31 cellular contexts compared by ENCODE assay signal in the genomic region with DNA sequence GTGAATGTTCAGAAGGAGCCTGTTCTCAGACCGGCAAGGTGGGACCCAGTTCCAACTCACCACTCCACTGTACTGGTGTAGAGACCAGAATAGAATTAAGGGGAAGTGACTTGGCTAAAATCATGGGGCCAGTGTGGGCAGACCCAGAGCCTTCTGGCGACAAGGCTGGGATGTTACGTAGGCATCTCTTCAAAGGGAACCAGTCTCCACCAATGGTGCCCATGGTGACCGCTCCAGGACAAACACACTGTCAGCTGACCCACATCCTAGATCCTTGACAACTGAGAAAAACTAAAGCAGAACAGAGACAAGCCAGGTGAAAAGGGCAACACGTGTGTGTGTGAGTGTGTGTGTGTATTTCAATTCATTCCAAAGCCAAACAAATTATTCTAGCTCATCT.
A peak's percentile ranks its signal among the peaks of the same experiment; 100 is the strongest.
DNase-seq lines count a peak whose midpoint lies in the region; ATAC-seq and TF ChIP-seq lines count a peak whose summit lies in the region.
"Had no signal": no experiment of that assay in that cellular context is flagged by ENCODE, and none has a peak within 500 bp of the region (broad histone marks: within the 10 kb centered on the region; RNA-seq: fewer than 3 reads in every experiment).

No MANE protein-coding gene starts in this region.

- ATAC-seq in Right ventricle myocardium inferior (peak; percentile 20), HG03095 (IDR thresholded peaks at IDR 0.05; ENCODE audit: unreplicated experiment) (no peak), left lobe of liver (no peak)
- ATAC-seq in naive thymus-derived CD4-positive, alpha-beta T cell: peak; percentile 60
- ATAC-seq: GM12878, Panc1 had no signal

- peaks cover 0 to 18% (median 3%) of the 10 kb centered on the region in 5 donors for H3K27me3 Mint-ChIP-seq in naive thymus-derived CD4-positive, alpha-beta T cell
- H3K27me3 Mint-ChIP-seq: B cell; CD8-positive, alpha-beta memory T cell had no signal

- peaks cover 13% of the 10 kb centered on the region for H3K4me1 ChIP-seq in left ventricle myocardium inferior
- H3K4me1 ChIP-seq in naive thymus-derived CD4-positive, alpha-beta T cell (ENCODE audit: control insufficient read depth in 2 of 2, insufficient read depth in 2 of 2, low read length in 2 of 2): no peaks in the 10 kb centered on the region

- no peaks in the 10 kb centered on the region for H3K9me3 ChIP-seq in left ventricle myocardium inferior (replicated peaks)
- no peaks in the 10 kb centered on the region for H3K9me3 ChIP-seq in naive thymus-derived CD4-positive, alpha-beta T cell (ENCODE audit: control insufficient read depth in 2 of 3, low read length in 3 of 3)
- H3K9me3 ChIP-seq: SK-N-SH had no signal

- H3K4me3 Mint-ChIP-seq in naive thymus-derived CD4-positive, alpha-beta T cell: no peak overlapping the region
- H3K4me3 Mint-ChIP-seq: B cell; CD8-positive, alpha-beta memory T cell had no signal

- POLR2A ChIA-PET in naive thymus-derived CD4-positive, alpha-beta T cell (lab: Charles Lee): no interaction called here

- H3K4me3 ChIP-seq in left ventricle myocardium inferior: no peak overlapping the region
- no peak overlapping the region for H3K4me3 ChIP-seq in naive thymus-derived CD4-positive, alpha-beta T cell (ENCODE audit: low read length)
- H3K4me3 ChIP-seq: GM12878 had no signal

- H3K27ac Mint-ChIP-seq in naive thymus-derived CD4-positive, alpha-beta T cell: no peak overlapping the region
- H3K27ac Mint-ChIP-seq: B cell, GM23338, H9 had no signal

- H3K4me1 Mint-ChIP-seq in naive thymus-derived CD4-positive, alpha-beta T cell: no peaks in the 10 kb centered on the region
- H3K4me1 Mint-ChIP-seq: B cell; CD8-positive, alpha-beta memory T cell had no signal

- H3K36me3 ChIP-seq in left ventricle myocardium inferior: no peaks in the 10 kb centered on the region
- H3K36me3 ChIP-seq in naive thymus-derived CD4-positive, alpha-beta T cell (ENCODE audit: control insufficient read depth in 2 of 3, insufficient read depth in 3 of 3, low read length in 3 of 3): no peaks in the 10 kb centered on the region

- H3K9me3 Mint-ChIP-seq in naive thymus-derived CD4-positive, alpha-beta T cell: peaks cover 0 to 2% (median 0%) of the 10 kb centered on the region in 11 donors
- H3K9me3 Mint-ChIP-seq: CD8-positive, alpha-beta memory T cell; GM23338; H9 had no signal

- no peak for DNase-seq in Right ventricle myocardium inferior (ENCODE audit: missing footprints)
- no peak for DNase-seq in left ventricle myocardium inferior
- DNase-seq in MV-4-11 (lab: John Stamatoyannopoulos, UW): peak; percentile 22
- DNase-seq in dermis microvascular lymphatic vessel endothelial cell (ENCODE audit: low read depth in 2 of 2): peak; percentile 32 to 58
- no peak for DNase-seq in naive thymus-derived CD4-positive, alpha-beta T cell
- no peak for DNase-seq in NCI-H1436 (lab: John Stamatoyannopoulos, UW)
- DNase-seq in left lobe of liver (ENCODE audit: low spot score): no peak
- DNase-seq: CD8-positive, alpha-beta memory T cell; DMS 273 treated with DMSO at 0.1 percent for 48 hours; DMS79; EL; GDM1; IMR-90; KG1; MM.1S; NCI-H1105 treated with DMSO at 0.1 percent for 48 hours; NCI-H1694; NCI-H2029 treated with DMSO at 0.1 percent for 48 hours; NCI-H2171; NCI-H226; NCI-H510A; NCI-H69; SK-N-SH had no signal

- CTCF ChIA-PET in naive thymus-derived CD4-positive, alpha-beta T cell (lab: Charles Lee): no interaction called here

- intact Hi-C loops in Right ventricle myocardium inferior (cut with DNase I) (no loop called here), left ventricle myocardium inferior (cut with micrococcal nuclease) (no loop called here)
- intact Hi-C loops in naive thymus-derived CD4-positive, alpha-beta T cell (cut with micrococcal nuclease): no loop called here

- no peaks in the 10 kb centered on the region for H3K27me3 ChIP-seq in left ventricle myocardium inferior (ENCODE audit: low read depth)
- no peaks in the 10 kb centered on the region for H3K27me3 ChIP-seq in naive thymus-derived CD4-positive, alpha-beta T cell (ENCODE audit: control insufficient read depth in 2 of 2, insufficient read depth in 2 of 2, low read length in 2 of 2)

- H3K36me3 Mint-ChIP-seq in naive thymus-derived CD4-positive, alpha-beta T cell: no peaks in the 10 kb centered on the region
- H3K36me3 Mint-ChIP-seq: CD8-positive, alpha-beta memory T cell had no signal

- H3K27ac ChIP-seq in left ventricle myocardium inferior (replicated peaks): no peak overlapping the region
- H3K27ac ChIP-seq in naive thymus-derived CD4-positive, alpha-beta T cell (ENCODE audit: low read depth, low read length): no peak overlapping the region
- H3K27ac ChIP-seq: 22Rv1, C4-2B had no signal

- TF ChIP-seq CTCF in left ventricle myocardium inferior (IDR thresholded peaks at IDR 0.05; ENCODE audit: borderline replicate concordance): no peak

Comparison
In these comparisons a context has a peak if more than half of its experiments do, and no peak if none do; other contexts are left out.
1. ATAC-seq: peak in Right ventricle myocardium inferior (single experiment) and naive thymus-derived CD4-positive, alpha-beta T cell (single experiment); none in HG03095 (single experiment) and left lobe of liver (single experiment).
2. DNase-seq: peak in MV-4-11 (single experiment) and dermis microvascular lymphatic vessel endothelial cell (2 of 2); none in Right ventricle myocardium inferior (single experiment), left ventricle myocardium inferior (single experiment), naive thymus-derived CD4-positive, alpha-beta T cell (0 of 9), NCI-H1436 (single experiment) and left lobe of liver (single experiment).